ENCODE assay signal across 20 cellular contexts in the genomic region with DNA sequence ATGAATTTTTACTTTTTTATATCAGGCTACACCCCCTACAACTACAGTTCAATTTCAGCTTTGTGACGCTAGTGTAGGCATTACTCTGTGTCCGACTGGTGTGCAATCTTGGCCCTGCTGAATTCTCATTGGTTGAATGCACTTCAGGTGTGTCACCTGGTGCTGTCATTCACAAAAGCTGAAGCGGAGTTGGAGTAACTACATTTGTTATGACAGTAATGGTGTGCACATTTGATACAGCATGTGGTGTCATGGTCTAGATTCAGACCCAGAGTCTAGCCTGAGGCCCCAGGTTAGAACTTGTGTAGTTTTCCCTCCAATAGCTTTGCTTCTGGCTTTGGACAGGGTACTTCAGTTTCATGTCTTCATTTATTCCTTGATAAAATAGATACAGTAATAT.
"Had no signal": no experiment of that assay in that cellular context is flagged by ENCODE, and none has a peak within 500 bp of the region (broad histone marks: within the 10 kb centered on the region; RNA-seq: fewer than 3 reads in every experiment).

No MANE protein-coding gene starts in this region.

- H3K4me1 ChIP-seq: left lung, pancreas, right lobe of liver, tibial nerve, upper lobe of left lung had no signal

- H3K9me3 Mint-ChIP-seq: effector memory CD8-positive, alpha-beta T cell; nephron; stimulated activated naive CD8-positive, alpha-beta T cell treated with anti-CD3 and anti-CD28 coated beads, Interleukin-15, Interleukin-2, amounts not matched to agents 100 ng/mL and 50 ng/mL, for 24 hours had no signal

- H3K4me1 Mint-ChIP-seq: naive thymus-derived CD4-positive, alpha-beta T cell; nephron; stimulated activated naive B cell treated with anti-CD40 and anti-IgM and Interleukin-4, amounts not matched to agents 10 μg/mL and 1 μg/mL and 100 μg/mL, for 72 hours had no signal

- H3K4me3 Mint-ChIP-seq: effector memory CD8-positive, alpha-beta T cell; naive thymus-derived CD4-positive, alpha-beta T cell; nephron; stimulated activated naive B cell treated with anti-CD40 and anti-IgM and Interleukin-4, amounts not matched to agents 10 μg/mL and 1 μg/mL and 100 μg/mL, for 72 hours; stimulated activated naive CD8-positive, alpha-beta T cell treated with anti-CD3 and anti-CD28 coated beads, Interleukin-15, Interleukin-2, amounts not matched to agents 100 ng/mL and 50 ng/mL, for 24 hours had no signal

- H3K27me3 ChIP-seq: right lobe of liver, tibial nerve, upper lobe of left lung had no signal

- H3K36me3 Mint-ChIP-seq: stimulated activated naive B cell treated with anti-CD40 and anti-IgM and Interleukin-4, amounts not matched to agents 10 μg/mL and 1 μg/mL and 100 μg/mL, for 72 hours had no signal

- H3K4me3 ChIP-seq: coronary artery, left lung, pancreas, right lobe of liver, thoracic aorta, tibial nerve, upper lobe of left lung had no signal

- H3K27ac Mint-ChIP-seq: effector memory CD8-positive, alpha-beta T cell; naive thymus-derived CD4-positive, alpha-beta T cell; nephron; stimulated activated naive B cell treated with anti-CD40 and anti-IgM and Interleukin-4, amounts not matched to agents 10 μg/mL and 1 μg/mL and 100 μg/mL, for 72 hours; stimulated activated naive CD8-positive, alpha-beta T cell treated with anti-CD3 and anti-CD28 coated beads, Interleukin-15, Interleukin-2, amounts not matched to agents 100 ng/mL and 50 ng/mL, for 24 hours had no signal

- H3K9me3 ChIP-seq: left lung, pancreas, right lobe of liver, thoracic aorta, tibial nerve, upper lobe of left lung had no signal

- H3K36me3 ChIP-seq: left lung, pancreas, right lobe of liver, thoracic aorta, tibial nerve, upper lobe of left lung had no signal

- H3K27ac ChIP-seq: coronary artery, left lung, pancreas, right lobe of liver, thoracic aorta, tibial nerve, upper lobe of left lung had no signal

- DNase-seq: dermis blood vessel endothelial cell; effector memory CD8-positive, alpha-beta T cell; erythroblast; left cardiac atrium; left lung; mesenchymal stem cell; midbrain; naive thymus-derived CD4-positive, alpha-beta T cell; pancreas; right lobe of liver; small intestine; stimulated activated CD4-positive, alpha-beta T cell treated with anti-CD3 and anti-CD28 coated beads, Interleukin-15, amount 100 ng/mL, for 24 hours; stimulated activated CD4-positive, alpha-beta T cell treated with anti-CD3 and anti-CD28 coated beads, Interleukin-2, amount 100 ng/mL, for 48 hours; stimulated activated naive B cell treated with anti-CD40 and anti-IgM and Interleukin-4, amounts not matched to agents 10 μg/mL and 1 μg/mL and 100 μg/mL, for 72 hours; upper lobe of left lung had no signal
